14 cellular contexts compared by ENCODE assay signal in the genomic region with DNA sequence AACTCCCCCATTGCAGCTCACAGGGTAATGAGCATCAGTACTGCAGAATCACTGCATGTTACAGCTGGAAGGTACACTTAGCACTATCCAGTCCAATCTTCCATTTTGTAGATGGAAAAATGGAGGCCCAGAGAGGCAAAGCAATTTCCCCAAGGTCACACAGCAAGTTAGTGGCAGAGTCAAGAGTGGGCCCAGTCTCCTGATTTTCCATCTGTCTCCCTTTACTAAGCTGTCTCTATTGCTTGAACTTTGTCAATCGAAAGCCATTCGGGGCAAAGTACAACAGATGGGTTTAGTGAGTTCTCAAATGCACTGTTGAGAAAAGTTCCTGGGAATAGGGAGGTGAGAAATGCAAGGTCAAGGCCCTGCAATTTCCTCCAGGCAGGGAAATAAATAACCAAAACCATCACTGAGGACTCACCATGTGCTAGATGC.
"Had no signal": no experiment of that assay in that cellular context is flagged by ENCODE, and none has a peak within 500 bp of the region (broad histone marks: within the 10 kb centered on the region; RNA-seq: fewer than 3 reads in every experiment).

No MANE protein-coding gene starts in this region.

- H3K4me3 ChIP-seq: hepatocyte, right atrium auricular region, skin epidermis, tibial artery had no signal

- H3K27ac Mint-ChIP-seq: T-helper 17 cell had no signal

- H3K79me2 ChIP-seq: hepatocyte had no signal

- H3K4me3 Mint-ChIP-seq: activated T-helper 1 cell treated with anti-CD3 and anti-CD28 coated beads, Interleukin-12 subunit alpha, Interleukin-12 subunit beta, Interleukin-2, Interleukin-4 antibody, amounts not matched to agents 30 ng/mL and 10 ng/mL and 1 ng/mL, durations not matched to agents 14 hours and 24 hours and 36 hours; naive thymus-derived CD8-positive, alpha-beta T cell; T-helper 17 cell had no signal

- H3K9me3 ChIP-seq: tibial artery had no signal

- ATAC-seq: left lobe of liver; naive thymus-derived CD8-positive, alpha-beta T cell; T-helper 17 cell had no signal

- FAIRE-seq: bronchial epithelial cell had no signal

- H2AFZ ChIP-seq: hepatocyte had no signal

- H3K36me3 ChIP-seq: right atrium auricular region, tibial artery had no signal

- DNase-seq: activated CD4-positive, alpha-beta T cell treated with anti-CD3 and anti-CD28 coated beads for 4 hours; aorta; islet precursor cell; naive thymus-derived CD8-positive, alpha-beta T cell; stimulated activated CD4-positive, alpha-beta T cell treated with anti-CD3 and anti-CD28 coated beads, Interleukin-4, amount 100 ng/mL, for 24 hours; stimulated activated naive CD4-positive, alpha-beta T cell; T-helper 17 cell; tibial artery had no signal

- H3K27me3 ChIP-seq: hepatocyte, right atrium auricular region, tibial artery had no signal

- H3K27ac ChIP-seq: hepatocyte, right atrium auricular region, skin epidermis, tibial artery had no signal
